10 cellular contexts compared by ENCODE assay signal in genomic region chr3:66473181-66473580, GRCh38. TPM values are rescaled to one million over a fixed set of nuclear protein-coding genes. Genes with fewer than 3 reads are reported as not detected.
A peak's percentile ranks its signal among the peaks of the same experiment; 100 is the strongest.
DNase-seq lines count a peak whose midpoint lies in the region; ATAC-seq, FAIRE-seq and TF ChIP-seq lines count a peak whose summit lies in the region.
"Had no signal": no experiment of that assay in that cellular context is flagged by ENCODE, and none has a peak within 500 bp of the region (broad histone marks: within the 10 kb centered on the region; RNA-seq: fewer than 3 reads in every experiment).

No MANE protein-coding gene starts in this region.

- H3K9me3 Mint-ChIP-seq in activated CD4-positive, alpha-beta T cell treated with anti-CD3 and anti-CD28 coated beads, Interleukin-2, amount 10 ng/mL, durations not matched to agents 7 days and 5 days = no peaks in the 10 kb centered on the region
- no peaks in the 10 kb centered on the region for H3K9me3 Mint-ChIP-seq in WTC11
- H3K9me3 Mint-ChIP-seq in stimulated activated naive CD8-positive, alpha-beta T cell treated with anti-CD3 and anti-CD28 coated beads, Interleukin-15, amount 100 ng/mL, for 72 hours = no peaks in the 10 kb centered on the region

- no peaks in the 10 kb centered on the region for H3K27me3 Mint-ChIP-seq in activated CD4-positive, alpha-beta T cell treated with anti-CD3 and anti-CD28 coated beads, Interleukin-2, amount 10 ng/mL, durations not matched to agents 7 days and 5 days
- no peaks in the 10 kb centered on the region for H3K27me3 Mint-ChIP-seq in WTC11 (ENCODE audit: low read depth)
- no peaks in the 10 kb centered on the region for H3K27me3 Mint-ChIP-seq in stimulated activated naive CD8-positive, alpha-beta T cell treated with anti-CD3 and anti-CD28 coated beads, Interleukin-15, amount 100 ng/mL, for 72 hours

- peak overlapping the region; percentile 83 for H3K27ac ChIP-seq in foreskin keratinocyte

- peaks cover 14% of the 10 kb centered on the region for H3K36me3 Mint-ChIP-seq in activated CD4-positive, alpha-beta T cell treated with anti-CD3 and anti-CD28 coated beads, Interleukin-2, amount 10 ng/mL, durations not matched to agents 7 days and 5 days (ENCODE audit: low read depth)
- H3K36me3 Mint-ChIP-seq in WTC11 = no peaks in the 10 kb centered on the region

- FAIRE-seq in HTR-8/SVneo (lab: Jason Lieb, UNC) = no peak

- H3K27me3 ChIP-seq in foreskin keratinocyte = no peaks in the 10 kb centered on the region

- CTCF ChIA-PET in activated CD4-positive, alpha-beta T cell treated with anti-CD3 and anti-CD28 coated beads, Interleukin-2, amount 10 ng/mL, durations not matched to agents 7 days and 5 days (lab: Charles Lee) = interaction anchor here (0.5 to 3.4 kb wide), 6 partner anchors 9 to 83 kb away, joined by 3 to 19 read pairs (median 5); no protein-coding TSS in a partner anchor
- CTCF ChIA-PET in WTC11 (lab: Charles Lee) = no interaction called here

- no peak for DNase-seq in activated CD4-positive, alpha-beta T cell treated with anti-CD3 and anti-CD28 coated beads, Interleukin-2, amount 10 ng/mL, durations not matched to agents 7 days and 5 days
- no peak for DNase-seq in activated CD4-positive, alpha-beta T cell treated with anti-CD3 and anti-CD28 coated beads, Interleukin-2, amount 50 U/mL, for 4 hours
- DNase-seq in WTC11 (ENCODE audit: low spot score) = no peak
- DNase-seq in foreskin keratinocyte = no peak
- no peak for DNase-seq in stimulated activated naive CD8-positive, alpha-beta T cell treated with anti-CD3 and anti-CD28 coated beads, Interleukin-15, amount 100 ng/mL, for 72 hours
- DNase-seq in HTR-8/SVneo (ENCODE audit: insufficient read length, low spot score) = no peak
- no peak for DNase-seq in glomerular visceral epithelial cell (ENCODE audit: extremely low spot score)
- DNase-seq: AML-193, caudate nucleus had no signal

- POLR2A ChIA-PET in activated CD4-positive, alpha-beta T cell treated with anti-CD3 and anti-CD28 coated beads, Interleukin-2, amount 10 ng/mL, durations not matched to agents 7 days and 5 days (lab: Charles Lee) = interaction anchor here (1.3 kb wide), 1 partner anchor 9 kb away, joined by 4 read pairs; no protein-coding TSS in a partner anchor
- POLR2A ChIA-PET in WTC11 (lab: Charles Lee) = interaction anchor here (0.9 to 1.0 kb wide), 2 partner anchors 10 to 57 kb away, joined by 3 read pairs; no protein-coding TSS in a partner anchor

- TF ChIP-seq CTCF in WTC11 (IDR thresholded peaks at IDR 0.05) (no peak), foreskin keratinocyte (conservative IDR thresholded peaks at IDR 0.05) (no peak)

- peak overlapping the region; percentile 56 for H3K4me3 Mint-ChIP-seq in activated CD4-positive, alpha-beta T cell treated with anti-CD3 and anti-CD28 coated beads, Interleukin-2, amount 10 ng/mL, durations not matched to agents 7 days and 5 days
- H3K4me3 Mint-ChIP-seq in WTC11 = no peak overlapping the region
- peak overlapping the region; percentile 23 to 46 for H3K4me3 Mint-ChIP-seq in stimulated activated naive CD8-positive, alpha-beta T cell treated with anti-CD3 and anti-CD28 coated beads, Interleukin-15, amount 100 ng/mL, for 72 hours

- ATAC-seq in WTC11 = no peak
- no peak for ATAC-seq in foreskin keratinocyte
- no peak for ATAC-seq in stimulated activated naive CD8-positive, alpha-beta T cell treated with anti-CD3 and anti-CD28 coated beads, Interleukin-15, amount 100 ng/mL, for 72 hours
- ATAC-seq in GM21786 (IDR thresholded peaks at IDR 0.05; ENCODE audit: unreplicated experiment) = no peak

- peaks cover 15% of the 10 kb centered on the region for H3K4me1 ChIP-seq in foreskin keratinocyte

- peak overlapping the region; percentile 89 for H3K27ac Mint-ChIP-seq in activated CD4-positive, alpha-beta T cell treated with anti-CD3 and anti-CD28 coated beads, Interleukin-2, amount 10 ng/mL, durations not matched to agents 7 days and 5 days
- H3K27ac Mint-ChIP-seq in WTC11 = peak overlapping the region; percentile 73; the same call in 1 of the 2 replicates
- H3K27ac Mint-ChIP-seq in stimulated activated naive CD8-positive, alpha-beta T cell treated with anti-CD3 and anti-CD28 coated beads, Interleukin-15, amount 100 ng/mL, for 72 hours = peak overlapping the region; percentile 90 to 95

- peaks cover 51% of the 10 kb centered on the region for H3K4me1 Mint-ChIP-seq in activated CD4-positive, alpha-beta T cell treated with anti-CD3 and anti-CD28 coated beads, Interleukin-2, amount 10 ng/mL, durations not matched to agents 7 days and 5 days
- H3K4me1 Mint-ChIP-seq in WTC11 = peaks cover 16% of the 10 kb centered on the region; the same call in 1 of the 2 replicates
- peaks cover 28% of the 10 kb centered on the region for H3K4me1 Mint-ChIP-seq in stimulated activated naive CD8-positive, alpha-beta T cell treated with anti-CD3 and anti-CD28 coated beads, Interleukin-15, amount 100 ng/mL, for 72 hours

TF ChIP-seq in WTC11, 78 proteins besides CTCF, POLR2A, EP300 and RAD21:
- TF ChIP-seq SMAD4 (CRISPR knock-in tag; IDR thresholded peaks at IDR 0.05) (no peak), JUN (CRISPR knock-in tag; IDR thresholded peaks at IDR 0.05) (no peak)
- TF ChIP-seq, protein P1, sequence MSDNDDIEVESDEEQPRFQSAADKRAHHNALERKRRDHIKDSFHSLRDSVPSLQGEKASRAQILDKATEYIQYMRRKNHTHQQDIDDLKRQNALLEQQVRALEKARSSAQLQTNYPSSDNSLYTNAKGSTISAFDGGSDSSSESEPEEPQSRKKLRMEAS (CRISPR knock-in tag; IDR thresholded peaks at IDR 0.05) = no peak

RNA-seq across cellular contexts. Expression of gene LRIG1, which starts 27.6 kb away (rescaled TPM):
- total RNA-seq in activated CD4-positive, alpha-beta T cell treated with anti-CD3 and anti-CD28 coated beads, Interleukin-2, amount 10 ng/mL, durations not matched to agents 7 days and 5 days = 10 to 100 TPM; 26.1 to 26.4 TPM
- total RNA-seq in WTC11 (2021) (105 to 109 TPM (median 108 TPM) in 3 replicates), foreskin keratinocyte (7.9 and 15.2 TPM in 2 replicates)
- 2.6 and 6.8 TPM in 2 replicates for polyA plus RNA-seq in foreskin keratinocyte
